16 cellular contexts compared by ENCODE assay signal in genomic region chr12:124754491-124754890, GRCh38.
DNase-seq lines count a peak whose midpoint lies in the region; TF ChIP-seq lines count a peak whose summit lies in the region.
"Had no signal": no experiment of that assay in that cellular context is flagged by ENCODE, and none has a peak within 500 bp of the region (broad histone marks: within the 10 kb centered on the region; RNA-seq: fewer than 3 reads in every experiment).

No MANE protein-coding gene starts in this region.

- peaks cover 16 to 55% (median 40%) of the 10 kb centered on the region in 5 experiments for H3K9me3 Mint-ChIP-seq in brain

- no peak for TF ChIP-seq CTCF in brain (conservative IDR thresholded peaks at IDR 0.05)

- H3K4me3 Mint-ChIP-seq in brain, result no peak overlapping the region
- H3K4me3 Mint-ChIP-seq: activated CD4-positive, alpha-beta T cell treated with anti-CD3 and anti-CD28 coated beads, Interleukin-2, amount 10 ng/mL, durations not matched to agents 7 days and 5 days; stimulated activated naive CD8-positive, alpha-beta T cell treated with anti-CD3 and anti-CD28 coated beads, Interleukin-15, Interleukin-2, amounts not matched to agents 100 ng/mL and 50 ng/mL, for 24 hours had no signal

- H3K36me3 ChIP-seq in KOPT-K1 (ENCODE audit: insufficient read depth, low read length) (no peaks in the 10 kb centered on the region), mesodermal cell (ENCODE audit: control insufficient read depth, insufficient read depth, low read length) (no peaks in the 10 kb centered on the region)
- H3K36me3 ChIP-seq: cardiac muscle cell, neutrophil had no signal

- WGBS in mesodermal cell (ENCODE audit: insufficient coverage in 2 of 2), 2 experiments, result 88 to 94% methylated on average over 6 to 7 of the region's 7 CpGs

- peaks cover 21% of the 10 kb centered on the region for H3K4me1 ChIP-seq in mesodermal cell (ENCODE audit: control insufficient read depth, insufficient read depth, low read length, poor library complexity, severe bottlenecking)

- H3K36me3 Mint-ChIP-seq in brain, result peaks cover 15% of the 10 kb centered on the region

- H3K27ac ChIP-seq in KOPT-K1 (ENCODE audit: low read depth, low read length, poor library complexity, severe bottlenecking), result peak overlapping the region; percentile 64
- H3K27ac ChIP-seq in mesodermal cell (ENCODE audit: low read depth, low read length, severe bottlenecking), result peak overlapping the region; percentile 10
- H3K27ac ChIP-seq in temporal lobe (ENCODE audit: low read depth, low read length), result peak overlapping the region; percentile 94
- H3K27ac ChIP-seq: cardiac muscle cell, neutrophil had no signal

- no peak overlapping the region for H3K4me3 ChIP-seq in mesodermal cell (ENCODE audit: extremely low read depth, insufficient read depth, low read length, poor library complexity, severe bottlenecking)
- H3K4me3 ChIP-seq: cardiac muscle cell had no signal

- peaks cover 86% of the 10 kb centered on the region for H3K4me1 Mint-ChIP-seq in brain

- H3K9me3 ChIP-seq in KOPT-K1 (ENCODE audit: insufficient read depth, low read length, poor library complexity, severe bottlenecking), result peaks cover 18% of the 10 kb centered on the region
- H3K9me3 ChIP-seq in mesodermal cell (ENCODE audit: control insufficient read depth, low read length), result peaks cover 3% of the 10 kb centered on the region
- H3K9me3 ChIP-seq: neutrophil had no signal

- DNase-seq in globus pallidus (ENCODE audit: low spot score) (no peak), cerebellum (ENCODE audit: low spot score) (no peak), epidermal melanocyte (ENCODE audit: insufficient read length, low spot score) (no peak)
- DNase-seq in stimulated activated naive CD4-positive, alpha-beta T cell treated with Interleukin-2 at 50 U/mL for 16 hours (lab: John Stamatoyannopoulos, UW), result no peak
- DNase-seq: activated CD4-positive, alpha-beta T cell treated with anti-CD3 and anti-CD28 coated beads, Interleukin-2, amount 10 ng/mL, durations not matched to agents 7 days and 5 days; islet precursor cell; NCI-H1930; stimulated activated CD4-positive, alpha-beta T cell treated with anti-CD3 and anti-CD28 coated beads, Interleukin-4, amount 100 ng/mL, for 24 hours; T-helper 1 cell had no signal

- H3K27me3 Mint-ChIP-seq in brain, result peaks cover 9% of the 10 kb centered on the region

- H3K27ac Mint-ChIP-seq in brain, result peak overlapping the region; percentile 94 to 99 (median 96)
- H3K27ac Mint-ChIP-seq: stimulated activated naive CD8-positive, alpha-beta T cell treated with anti-CD3 and anti-CD28 coated beads, Interleukin-15, Interleukin-2, amounts not matched to agents 100 ng/mL and 50 ng/mL, for 24 hours had no signal

Comparison
In these comparisons a context has a peak if more than half of its experiments do, and no peak if none do; other contexts are left out.
1. H3K27ac ChIP-seq: peak in every context shown above with its lines; median percentile 94 in temporal lobe; 64 in KOPT-K1; 10 in mesodermal cell.